In the genomic region with DNA sequence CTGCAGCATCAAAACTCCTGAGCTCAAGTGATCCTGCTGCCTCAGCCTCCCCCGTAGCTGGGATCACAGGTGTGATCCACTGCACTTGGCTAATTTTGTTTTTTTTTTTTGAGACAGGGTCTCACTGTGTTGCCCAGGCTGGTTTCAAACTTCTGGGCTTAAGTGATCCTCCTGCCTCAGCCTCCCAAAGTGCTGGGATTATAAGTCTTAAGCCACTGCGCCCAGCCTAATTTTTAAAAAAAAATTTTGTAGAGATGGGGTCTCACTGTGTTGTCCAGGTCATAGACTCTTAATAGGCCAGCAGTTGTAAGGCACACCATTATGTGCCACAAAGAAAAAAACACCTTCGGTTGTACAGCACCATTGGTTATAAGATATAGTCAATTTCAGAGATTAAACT, we compare ENCODE assay signal across 35 cellular contexts.
DNase-seq lines count a peak whose midpoint lies in the region; ATAC-seq, FAIRE-seq and TF ChIP-seq lines count a peak whose summit lies in the region.
"Had no signal": no experiment of that assay in that cellular context is flagged by ENCODE, and none has a peak within 500 bp of the region (broad histone marks: within the 10 kb centered on the region; RNA-seq: fewer than 3 reads in every experiment).

No MANE protein-coding gene starts in this region.

- no peaks in the 10 kb centered on the region for H3K4me1 ChIP-seq in HEK293 (ENCODE audit: control insufficient read depth, insufficient read depth, low read length)
- peaks cover 0 to 32% of the 10 kb centered on the region in 2 experiments; a peak in 4 of 5 replicates for H3K4me1 ChIP-seq in K562 (replicated peaks in 1 of 2; ENCODE audit: control insufficient read depth in 2 of 2, insufficient read depth in 2 of 2, low read length in 2 of 2)
- H3K4me1 ChIP-seq in neural progenitor cell: peaks cover 30% of the 10 kb centered on the region
- no peaks in the 10 kb centered on the region for H3K4me1 ChIP-seq in osteoblast (ENCODE audit: insufficient read depth, low read length)
- H3K4me1 ChIP-seq: A549; BE2C; BLaER1; BLaER1 treated with 17β-estradiol and CSF1 and Interleukin-3, amounts not matched to agents 10 nM and 100 nM; Caco-2 had no signal

- no peak for TF ChIP-seq RAD21 in K562 (CRISPR knock-in tag; conservative IDR thresholded peaks at IDR 0.05 in 1 of 2, IDR thresholded peaks at IDR 0.05 in 1 of 2)

- no peaks in the 10 kb centered on the region for H3K27me3 ChIP-seq in K562 (ENCODE audit: control insufficient read depth in 2 of 2, insufficient read depth in 2 of 2, low read length in 2 of 2)
- H3K27me3 ChIP-seq in neural progenitor cell: no peaks in the 10 kb centered on the region
- H3K27me3 ChIP-seq in osteoblast (ENCODE audit: insufficient read depth, low read length): no peaks in the 10 kb centered on the region
- H3K27me3 ChIP-seq: BE2C; BLaER1; BLaER1 treated with 17β-estradiol and CSF1 and Interleukin-3, amounts not matched to agents 10 nM and 100 nM had no signal

- ATAC-seq in K562: no peak
- ATAC-seq: A549; CD8-positive, alpha-beta T cell had no signal

- WGBS in K562 (ENCODE audit: insufficient coverage, low coverage, missing lambda C conversion rate): 92% methylated on average over 3 of the region's 3 CpGs

- in situ Hi-C loops in K562 (cut with MboI): no loop called here
- in situ Hi-C loops in GM13977 (cut with MboI; ENCODE audit: low pct_unique_long_range_greater_than_20kb, low sequenced_read_pairs, unreplicated experiment): no loop called here

- FAIRE-seq in K562 (lab: Jason Lieb, UNC): no peak
- FAIRE-seq: A204.1, A549 had no signal

- no peak for TF ChIP-seq POLR2A in K562 (conservative IDR thresholded peaks at IDR 0.05)

- H3K36me3 ChIP-seq in HEK293 (ENCODE audit: control insufficient read depth in 2 of 2, insufficient read depth in 1 of 2, low read length in 2 of 2): peaks cover 0 to 6% of the 10 kb centered on the region in 2 experiments; a peak in 2 of 3 replicates
- H3K36me3 ChIP-seq in K562 (ENCODE audit: control insufficient read depth, insufficient read depth, low read length): peaks cover 34% of the 10 kb centered on the region; the same call in 2 of the 3 replicates
- peaks cover 3% of the 10 kb centered on the region for H3K36me3 ChIP-seq in neural progenitor cell
- H3K36me3 ChIP-seq in osteoblast (ENCODE audit: insufficient read depth, low read length): no peaks in the 10 kb centered on the region
- H3K36me3 ChIP-seq: BE2C had no signal

- H3K4me3 ChIP-seq in HEK293 (ENCODE audit: low read depth, low read length) (no peak overlapping the region), K562 (no peak overlapping the region), neural progenitor cell (no peak overlapping the region), osteoblast (ENCODE audit: insufficient read depth, low read length) (no peak overlapping the region)
- H3K4me3 ChIP-seq: A549; BLaER1; BLaER1 treated with 17β-estradiol and CSF1 and Interleukin-3, amounts not matched to agents 10 nM and 100 nM had no signal

- peak; percentile 58 for DNase-seq in NCI-H82 (lab: John Stamatoyannopoulos, UW)
- DNase-seq in NCI-H82 treated with DMSO at 0.1 percent for 48 hours (lab: John Stamatoyannopoulos, UW; ENCODE audit: unreplicated experiment): no peak
- no peak for DNase-seq in K562 (ENCODE audit: extremely low read depth in 1 of 4, low spot score in 3 of 4)
- DNase-seq in neural progenitor cell (ENCODE audit: low spot score): no peak
- DNase-seq in GM13977 (ENCODE audit: low spot score): no peak
- DNase-seq in osteoblast (ENCODE audit: insufficient read length, low spot score, missing footprints): no peak
- DNase-seq in NCI-H774 (lab: John Stamatoyannopoulos, UW): no peak
- DNase-seq: 8988T; ACHN; AML-193; BE2C; C1 segment of cervical spinal cord; Caco-2; Calu3; CD4-positive, alpha-beta memory T cell; CD4-positive, alpha-beta T cell; CD4-positive, CD25-positive, alpha-beta regulatory T cell; CD8-positive, alpha-beta memory T cell; CD8-positive, alpha-beta T cell; COR-L47; DMS 273 treated with DMSO at 0.1 percent for 48 hours; DMS153; DMS53; DMS79; DND-41; EL had no signal

- no peak for TF ChIP-seq EP300 in K562 (IDR thresholded peaks at IDR 0.05; ENCODE audit: low read length)

- no TSS peak for BruUV-seq in K562 (replicated peaks; lab: Mats Ljungman, UMichigan)

- H3K9ac ChIP-seq in K562 (ENCODE audit: insufficient read depth in 1 of 2, low read depth in 2 of 2, low read length in 2 of 2) (no peak overlapping the region), neural progenitor cell (no peak overlapping the region)
- H3K9ac ChIP-seq: BLaER1; BLaER1 treated with 17β-estradiol and CSF1 and Interleukin-3, amounts not matched to agents 10 nM and 100 nM had no signal

- H3K9me1 ChIP-seq in K562 (ENCODE audit: control insufficient read depth, insufficient read depth, low read length): no peaks in the 10 kb centered on the region

- no peak for TF ChIP-seq CTCF in HEK293 (tag by site-specific recombination; IDR thresholded peaks at IDR 0.05)
- no peak for TF ChIP-seq CTCF in K562 (IDR thresholded peaks at IDR 0.05 in 2 of 3, conservative IDR thresholded peaks at IDR 0.05 in 1 of 3; ENCODE audit: insufficient read depth in 2 of 3, low read depth in 1 of 3, low read length in 3 of 3)
- TF ChIP-seq CTCF in neural progenitor cell (IDR thresholded peaks at IDR 0.05): no peak
- no peak for TF ChIP-seq CTCF in GM13977 (IDR thresholded peaks at IDR 0.05; ENCODE audit: extremely low read depth, insufficient read depth, missing control alignments)
- no peak for TF ChIP-seq CTCF in osteoblast (IDR thresholded peaks at IDR 0.05; ENCODE audit: extremely low read depth, low read depth, low read length)

- H3K9me3 ChIP-seq in HEK293 (ENCODE audit: control insufficient read depth, insufficient read depth, low read depth, low read length) (no peaks in the 10 kb centered on the region), K562 (replicated peaks; ENCODE audit: control insufficient read depth, insufficient read depth, low read depth, low read length) (no peaks in the 10 kb centered on the region), neural progenitor cell (ENCODE audit: low read depth) (no peaks in the 10 kb centered on the region), osteoblast (ENCODE audit: low read depth, low read length) (no peaks in the 10 kb centered on the region)
- H3K9me3 ChIP-seq: A549; BE2C; BLaER1; BLaER1 treated with 17β-estradiol and CSF1 and Interleukin-3, amounts not matched to agents 10 nM and 100 nM; Caco-2 had no signal

- no peak overlapping the region for H3K27ac Mint-ChIP-seq in neural progenitor cell
- H3K27ac Mint-ChIP-seq: B cell; CD14-positive monocyte; CD4-positive, alpha-beta T cell; CD8-positive, alpha-beta memory T cell; CD8-positive, alpha-beta T cell had no signal

- intact Hi-C loops in K562 (cut with micrococcal nuclease): no loop called here

- H3K4me1 Mint-ChIP-seq in neural progenitor cell: no peaks in the 10 kb centered on the region
- H3K4me1 Mint-ChIP-seq: B cell; CD14-positive monocyte; CD4-positive, alpha-beta memory T cell had no signal

- CTCF ChIA-PET in HEK293 (lab: Yijun Ruan, JAX): interaction anchor here (0.7 kb wide), 1 partner anchor 1007 kb away, joined by 3 read pairs; no protein-coding TSS in a partner anchor
- CTCF ChIA-PET in K562 (lab: Yijun Ruan, JAX; ENCODE audit: low intra/inter-chr PET ratio): no interaction called here

- POLR2A ChIA-PET in HEK293 (lab: Yijun Ruan, JAX): no interaction called here
- POLR2A ChIA-PET in K562 (lab: Yijun Ruan, JAX): interaction anchor here (0.6 kb wide), 1 partner anchor 15 kb away, joined by 3 read pairs; no protein-coding TSS in a partner anchor

- H3K36me3 Mint-ChIP-seq in neural progenitor cell: peaks cover 15% of the 10 kb centered on the region

- H4K20me1 ChIP-seq in K562 (replicated peaks; ENCODE audit: control insufficient read depth, insufficient read depth, low read length): no peaks in the 10 kb centered on the region
- H4K20me1 ChIP-seq in neural progenitor cell (ENCODE audit: low read depth): no peaks in the 10 kb centered on the region
- no peaks in the 10 kb centered on the region for H4K20me1 ChIP-seq in osteoblast (ENCODE audit: insufficient read depth, low read length)
- H4K20me1 ChIP-seq: BLaER1 had no signal

- H3K27ac ChIP-seq in HEK293 (ENCODE audit: extremely low read depth, low read depth, low read length) (no peak overlapping the region), K562 (ENCODE audit: extremely low read depth, low read depth, low read length) (no peak overlapping the region), neural progenitor cell (peak overlapping the region; percentile 62), osteoblast (ENCODE audit: low read depth, low read length) (no peak overlapping the region)
- H3K27ac ChIP-seq: 22Rv1; A549; BLaER1; BLaER1 treated with 17β-estradiol and CSF1 and Interleukin-3, amounts not matched to agents 10 nM and 100 nM; C4-2B had no signal

- H3K4me2 ChIP-seq in K562 (ENCODE audit: insufficient read depth, low read length): no peak overlapping the region
- no peak overlapping the region for H3K4me2 ChIP-seq in neural progenitor cell
- no peak overlapping the region for H3K4me2 ChIP-seq in osteoblast (ENCODE audit: insufficient read depth, low read length)
- H3K4me2 ChIP-seq: A549; BLaER1; BLaER1 treated with 17β-estradiol and CSF1 and Interleukin-3, amounts not matched to agents 10 nM and 100 nM had no signal

- no peaks in the 10 kb centered on the region for H3K27me3 Mint-ChIP-seq in neural progenitor cell (ENCODE audit: insufficient read depth, low read depth)
- H3K27me3 Mint-ChIP-seq: B cell; CD4-positive, alpha-beta memory T cell; CD4-positive, alpha-beta T cell; CD4-positive, CD25-positive, alpha-beta regulatory T cell; CD8-positive, alpha-beta memory T cell had no signal

- H3F3A ChIP-seq in neural progenitor cell (ENCODE audit: low read depth): peaks cover 21% of the 10 kb centered on the region

- H3K4me3 Mint-ChIP-seq in neural progenitor cell: no peak overlapping the region
- H3K4me3 Mint-ChIP-seq: B cell; CD14-positive monocyte; CD4-positive, alpha-beta memory T cell; CD4-positive, alpha-beta T cell; CD4-positive, CD25-positive, alpha-beta regulatory T cell; CD8-positive, alpha-beta memory T cell; CD8-positive, alpha-beta T cell had no signal

- H3K9me3 Mint-ChIP-seq in neural progenitor cell: no peaks in the 10 kb centered on the region
- H3K9me3 Mint-ChIP-seq: CD14-positive monocyte; CD4-positive, alpha-beta memory T cell; CD4-positive, alpha-beta T cell; CD8-positive, alpha-beta memory T cell; CD8-positive, alpha-beta T cell had no signal

- H3K79me2 ChIP-seq in K562 (ENCODE audit: control insufficient read depth, insufficient read depth, low read length) (peaks cover 12% of the 10 kb centered on the region; the same call in 1 of the 3 replicates), neural progenitor cell (ENCODE audit: low read depth) (no peaks in the 10 kb centered on the region), osteoblast (ENCODE audit: insufficient read depth, low read length) (no peaks in the 10 kb centered on the region)

- H2AFZ ChIP-seq in K562 (ENCODE audit: low read depth, low read length) (no peak overlapping the region), neural progenitor cell (replicated peaks) (no peak overlapping the region), osteoblast (ENCODE audit: low read length) (no peak overlapping the region)

TF ChIP-seq in HEK293, 187 proteins besides CTCF, POLR2A, EP300 and RAD21 (continues in another document):
- TF ChIP-seq ZNF121 (tag by site-specific recombination; IDR thresholded peaks at IDR 0.05): peak; percentile 74; the same call in 1 of the 2 replicates
